In genomic region chr2:32904711-32905110, GRCh38 we compare ENCODE assay signal across 17 cellular contexts. TPM values are rescaled to one million over a fixed set of nuclear protein-coding genes. Genes with fewer than 3 reads are reported as not detected.
DNase-seq lines count a peak whose midpoint lies in the region; ATAC-seq and TF ChIP-seq lines count a peak whose summit lies in the region.
"Had no signal": no experiment of that assay in that cellular context is flagged by ENCODE, and none has a peak within 500 bp of the region (broad histone marks: within the 10 kb centered on the region; RNA-seq: fewer than 3 reads in every experiment).

No MANE protein-coding gene starts in this region.

- no TSS peak for BruUV-seq in IMR-90 (replicated peaks; lab: Mats Ljungman, UMichigan)

- no peak overlapping the region for H3K9ac ChIP-seq in IMR-90 (ENCODE audit: low read depth, low read length)
- no peak overlapping the region for H3K9ac ChIP-seq in adipocyte (ENCODE audit: low read length)
- H3K9ac ChIP-seq: BLaER1, KMS-11 had no signal

- no peak overlapping the region for H4K5ac ChIP-seq in IMR-90 (ENCODE audit: low read depth, low read length)

- H3K23ac ChIP-seq in IMR-90 (ENCODE audit: low read depth, low read length), result no peak overlapping the region

- no peaks in the 10 kb centered on the region for H3K4me1 Mint-ChIP-seq in progenitor cell of endocrine pancreas (ENCODE audit: low read depth)
- H3K4me1 Mint-ChIP-seq: CD8-positive, alpha-beta memory T cell had no signal

- H2AFZ ChIP-seq in IMR-90 (replicated peaks; ENCODE audit: low read length, poor library complexity), result peak overlapping the region; percentile 48
- H2AFZ ChIP-seq: PC-9 had no signal

- 0 out of 2 replicates have a peak, but pooled peaks cover 4% of the 10 kb centered on the region for H3K9me1 ChIP-seq in IMR-90 (ENCODE audit: insufficient read depth, low read length)

- TF ChIP-seq RAD21 in IMR-90 (IDR thresholded peaks at IDR 0.05; ENCODE audit: low read length), result no peak

- WGBS in IMR-90 (ENCODE audit: extremely low coverage in 2 of 2, insufficient read length in 1 of 2), 2 experiments, result no CpG with 5 or more reads among the region's 4 CpGs

- no peak overlapping the region for H2BK120ac ChIP-seq in IMR-90 (ENCODE audit: low read depth, low read length)

- H3K4me1 ChIP-seq in IMR-90 (ENCODE audit: control insufficient read depth, insufficient read depth, low read length) (peaks cover 2% of the 10 kb centered on the region; the same call in 1 of the 2 replicates), adipocyte (ENCODE audit: control insufficient read depth, insufficient read depth, low read length) (no peaks in the 10 kb centered on the region)
- H3K4me1 ChIP-seq: BLaER1 had no signal

- POLR2A ChIA-PET in IMR-90 (lab: Charles Lee; ENCODE audit: unreplicated experiment), result no interaction called here

- H4K20me1 ChIP-seq in IMR-90 (ENCODE audit: insufficient read depth, low read length), result no peaks in the 10 kb centered on the region
- H4K20me1 ChIP-seq: BLaER1 had no signal

- dilution Hi-C loops in IMR-90 (cut with HindIII; ENCODE audit: low sequenced_read_pairs, unreplicated experiment), result no loop called here

- no peak overlapping the region for H2BK5ac ChIP-seq in IMR-90 (ENCODE audit: low read depth, low read length, poor library complexity, severe bottlenecking)

- TF ChIP-seq POLR2A in IMR-90 (IDR thresholded peaks at IDR 0.05; ENCODE audit: low read depth, low read length), result no peak

- H3K9me3 Mint-ChIP-seq in progenitor cell of endocrine pancreas (ENCODE audit: low read depth), result peaks cover 8% of the 10 kb centered on the region
- H3K9me3 Mint-ChIP-seq: CD8-positive, alpha-beta memory T cell had no signal

- H2AK5ac ChIP-seq in IMR-90 (ENCODE audit: low read depth, low read length), result no peak overlapping the region

- no peak overlapping the region for H3K27ac Mint-ChIP-seq in progenitor cell of endocrine pancreas

- peaks cover 1% of the 10 kb centered on the region for H3K36me3 Mint-ChIP-seq in progenitor cell of endocrine pancreas (ENCODE audit: insufficient read depth)

- H3K14ac ChIP-seq in IMR-90 (replicated peaks; ENCODE audit: low read depth, low read length), result no peak overlapping the region

- intact Hi-C loops in IMR-90 (cut with micrococcal nuclease), result no loop called here

- H3K27me3 ChIP-seq in IMR-90 (ENCODE audit: control insufficient read depth, insufficient read depth, low read length) (peaks cover 14% of the 10 kb centered on the region), adipocyte (replicated peaks; ENCODE audit: control insufficient read depth, insufficient read depth, low read length) (peaks cover 31% of the 10 kb centered on the region)
- H3K27me3 ChIP-seq: BLaER1, SJSA1 had no signal

- no peak overlapping the region for H2BK15ac ChIP-seq in IMR-90 (ENCODE audit: low read depth, low read length)

- TF ChIP-seq CTCF in IMR-90 (conservative IDR thresholded peaks at IDR 0.05; ENCODE audit: low read depth, low read length), result no peak
- TF ChIP-seq CTCF in progenitor cell of endocrine pancreas (IDR thresholded peaks at IDR 0.05; ENCODE audit: unreplicated experiment), result no peak

- H3K9me3 ChIP-seq in IMR-90 (ENCODE audit: control insufficient read depth, insufficient read depth, low read length) (no peaks in the 10 kb centered on the region; the same call in 1 of the 2 replicates), adipocyte (ENCODE audit: control insufficient read depth, low read length) (no peaks in the 10 kb centered on the region)
- H3K9me3 ChIP-seq: BLaER1, SJSA1 had no signal

- H3K36me3 ChIP-seq in IMR-90 (ENCODE audit: control insufficient read depth, insufficient read depth, low read length) (no peaks in the 10 kb centered on the region), adipocyte (ENCODE audit: control insufficient read depth, insufficient read depth, low read length, severe bottlenecking) (no peaks in the 10 kb centered on the region)
- H3K36me3 ChIP-seq: BLaER1, SJSA1 had no signal

- H3K56ac ChIP-seq in IMR-90 (ENCODE audit: extremely low read depth, insufficient read depth, low read length), result no peak overlapping the region

- CTCF ChIA-PET in IMR-90 (lab: Yijun Ruan, JAX), result no interaction called here

- H3K27me3 Mint-ChIP-seq in progenitor cell of endocrine pancreas, result peaks cover 10% of the 10 kb centered on the region

- ATAC-seq in IMR-90 (ENCODE audit: low read depth) (no peak), HG03159 (IDR thresholded peaks at IDR 0.05; ENCODE audit: unreplicated experiment) (no peak)

- DNase-seq in ELF-1 (ENCODE audit: low read depth, low spot score) (peak; percentile 52), IMR-90 (no peak), adipocyte (ENCODE audit: low read depth) (peak; percentile 13), myocyte (ENCODE audit: low read depth) (peak; percentile 34), GF-D8 (lab: John Stamatoyannopoulos, UW) (no peak), progenitor cell of endocrine pancreas (ENCODE audit: low spot score, unreplicated experiment) (no peak)
- no peak for DNase-seq in activated CD8-positive, alpha-beta memory T cell treated with anti-CD3 and anti-CD28 coated beads, Interleukin-2, amount 50 U/mL, for 48 hours
- DNase-seq: CD8-positive, alpha-beta memory T cell; GOT3; NCI-H1092 treated with DMSO at 0.1 percent for 48 hours; NCI-H345; NCI-H526 treated with DMSO at 0.1 percent for 48 hours; PC-9 had no signal

- H4K91ac ChIP-seq in IMR-90 (ENCODE audit: insufficient read depth, low read depth, low read length), result no peak overlapping the region

- no peak overlapping the region for H2BK20ac ChIP-seq in IMR-90 (ENCODE audit: low read depth, low read length)

- H3K18ac ChIP-seq in IMR-90 (ENCODE audit: low read depth, low read length), result no peak overlapping the region

- no peak overlapping the region for H3K4ac ChIP-seq in IMR-90 (ENCODE audit: low read depth, low read length)

- no peak overlapping the region for H4K8ac ChIP-seq in IMR-90 (ENCODE audit: low read depth in 2 of 2, low read length in 2 of 2)

- H3K4me2 ChIP-seq in IMR-90 (ENCODE audit: low read depth, low read length), result no peak overlapping the region
- H3K4me2 ChIP-seq: BLaER1, KMS-11, PC-9 had no signal

- H3K79me1 ChIP-seq in IMR-90 (ENCODE audit: low read depth in 1 of 2, low read length in 2 of 2), result no peaks in the 10 kb centered on the region

- H2AK9ac ChIP-seq in IMR-90 (replicated peaks; ENCODE audit: low read depth, low read length, poor library complexity), result no peak overlapping the region

- H3K27ac ChIP-seq in IMR-90 (ENCODE audit: insufficient read depth, low read length), result no peak overlapping the region
- H3K27ac ChIP-seq: BLaER1, KMS-11, PC-9, SJSA1 had no signal

- H3K4me3 ChIP-seq in IMR-90 (ENCODE audit: insufficient read depth, low read depth, low read length), result no peak overlapping the region
- no peak overlapping the region for H3K4me3 ChIP-seq in adipocyte (ENCODE audit: low read length)
- H3K4me3 ChIP-seq: BLaER1, PC-9, SJSA1 had no signal

- H3K4me3 Mint-ChIP-seq in progenitor cell of endocrine pancreas (ENCODE audit: low read depth), result no peak overlapping the region
- H3K4me3 Mint-ChIP-seq: CD8-positive, alpha-beta memory T cell had no signal

- in situ Hi-C loops in IMR-90 (cut with MboI; ENCODE audit: low sequenced_read_pairs), result no loop called here

TF ChIP-seq in IMR-90, 13 proteins besides CTCF, POLR2A, EP300 and RAD21:
- TF ChIP-seq, protein P1, sequence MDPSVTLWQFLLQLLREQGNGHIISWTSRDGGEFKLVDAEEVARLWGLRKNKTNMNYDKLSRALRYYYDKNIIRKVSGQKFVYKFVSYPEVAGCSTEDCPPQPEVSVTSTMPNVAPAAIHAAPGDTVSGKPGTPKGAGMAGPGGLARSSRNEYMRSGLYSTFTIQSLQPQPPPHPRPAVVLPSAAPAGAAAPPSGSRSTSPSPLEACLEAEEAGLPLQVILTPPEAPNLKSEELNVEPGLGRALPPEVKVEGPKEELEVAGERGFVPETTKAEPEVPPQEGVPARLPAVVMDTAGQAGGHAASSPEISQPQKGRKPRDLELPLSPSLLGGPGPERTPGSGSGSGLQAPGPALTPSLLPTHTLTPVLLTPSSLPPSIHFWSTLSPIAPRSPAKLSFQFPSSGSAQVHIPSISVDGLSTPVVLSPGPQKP (IDR thresholded peaks at IDR 0.05; ENCODE audit: borderline replicate concordance, low read depth, low read length), result no peak
- TF ChIP-seq RFX5 (IDR thresholded peaks at IDR 0.05; ENCODE audit: low read depth, low read length) (no peak), CEBPB (IDR thresholded peaks at IDR 0.05; ENCODE audit: low read depth, low read length) (no peak), FOS (IDR thresholded peaks at IDR 0.05; ENCODE audit: low read depth, low read length) (no peak), RCOR1 (IDR thresholded peaks at IDR 0.05; ENCODE audit: insufficient replicate concordance, low read length) (no peak), MAFK (IDR thresholded peaks at IDR 0.05; ENCODE audit: low read depth, low read length) (no peak), MAZ (IDR thresholded peaks at IDR 0.05; ENCODE audit: borderline replicate concordance, low read depth, low read length) (no peak)
- TF ChIP-seq, protein P2, sequence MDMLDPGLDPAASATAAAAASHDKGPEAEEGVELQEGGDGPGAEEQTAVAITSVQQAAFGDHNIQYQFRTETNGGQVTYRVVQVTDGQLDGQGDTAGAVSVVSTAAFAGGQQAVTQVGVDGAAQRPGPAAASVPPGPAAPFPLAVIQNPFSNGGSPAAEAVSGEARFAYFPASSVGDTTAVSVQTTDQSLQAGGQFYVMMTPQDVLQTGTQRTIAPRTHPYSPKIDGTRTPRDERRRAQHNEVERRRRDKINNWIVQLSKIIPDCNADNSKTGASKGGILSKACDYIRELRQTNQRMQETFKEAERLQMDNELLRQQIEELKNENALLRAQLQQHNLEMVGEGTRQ (IDR thresholded peaks at IDR 0.05; ENCODE audit: low read depth, low read length), result no peak

RNA-seq across cellular contexts. Expression of gene LTBP1, which starts 42.0 kb away (rescaled TPM):
- total RNA-seq in IMR-90 (2012; rRNA removed) (297 and 326 TPM in 2 replicates), myocyte (14.4 and 26.2 TPM in 2 replicates), progenitor cell of endocrine pancreas (59.7 and 63.0 TPM in 2 replicates)
- 211 and 235 TPM in 2 replicates for polyA plus RNA-seq in IMR-90 (2012; rRNA removed)
- 117 and 133 TPM in 2 replicates for polyA plus RNA-seq in IMR-90 (2012; cell fraction: cytosol; rRNA removed)
- polyA plus RNA-seq in IMR-90 (2012; cell fraction: nucleus; rRNA removed; ENCODE audit: low replicate concordance), result 75.2 and 176 TPM in 2 replicates
- 5.3 TPM for polyA plus RNA-seq in myocyte (2012)
- total RNA-seq: CD8-positive, alpha-beta memory T cell had no signal
- polyA plus RNA-seq: CD8-positive, alpha-beta memory T cell had no signal

Comparison
In these comparisons a context has a peak if more than half of its experiments do, and no peak if none do; other contexts are left out.
1. DNase-seq: peak in ELF-1 (single experiment), adipocyte (single experiment) and myocyte (single experiment); none in IMR-90 (single experiment), activated CD8-positive, alpha-beta memory T cell treated with anti-CD3 and anti-CD28 coated beads, Interleukin-2, amount 50 U/mL, for 48 hours (single experiment), GF-D8 (single experiment) and progenitor cell of endocrine pancreas (single experiment).